Comparison of ENCODE assay signal across 21 cellular contexts in the genomic region with DNA sequence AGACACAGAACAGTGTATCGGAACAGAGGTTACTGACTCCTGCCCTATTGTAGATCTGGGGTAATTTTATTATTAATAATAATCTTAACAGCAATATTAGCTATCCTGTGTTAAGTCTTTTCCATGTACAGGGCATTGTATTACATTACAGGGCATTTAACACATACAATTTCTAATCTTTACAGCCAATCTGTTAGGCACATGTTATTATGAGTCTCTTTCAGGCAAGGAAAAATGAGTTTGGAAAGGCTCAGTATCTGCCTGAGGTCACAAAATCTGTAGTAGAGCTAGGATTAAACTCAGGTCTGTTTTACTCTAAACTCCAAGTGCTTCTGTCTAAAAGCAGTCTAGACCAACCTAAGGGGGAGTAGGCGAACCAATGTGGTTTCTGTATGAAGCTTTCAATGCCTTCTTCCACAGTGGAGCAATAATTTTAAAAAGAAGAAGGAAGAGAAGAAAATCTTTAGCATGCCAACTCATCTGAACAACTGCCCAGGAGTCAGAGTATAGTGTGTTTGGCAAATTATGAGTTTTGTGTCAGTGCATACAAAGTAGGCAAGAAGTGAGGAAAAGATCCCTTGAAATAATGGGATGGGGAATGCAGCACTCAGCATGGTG.
DNase-seq lines count a peak whose midpoint lies in the region; ATAC-seq and TF ChIP-seq lines count a peak whose summit lies in the region.
"Had no signal": no experiment of that assay in that cellular context is flagged by ENCODE, and none has a peak within 500 bp of the region (broad histone marks: within the 10 kb centered on the region; RNA-seq: fewer than 3 reads in every experiment).

No MANE protein-coding gene starts in this region.

- ATAC-seq in lower lobe of right lung = peak in 1 of 2 donors; percentile 25
- no peak for ATAC-seq in GM21515 (IDR thresholded peaks at IDR 0.05; ENCODE audit: unreplicated experiment)
- ATAC-seq in HG03571 (IDR thresholded peaks at IDR 0.05; ENCODE audit: unreplicated experiment) = no peak
- ATAC-seq in stimulated activated naive CD8-positive, alpha-beta T cell treated with anti-CD3 and anti-CD28 coated beads, Interleukin-15, Interleukin-2, amounts not matched to agents 100 U/mL and 50 U/mL, for 24 hours = no peak
- ATAC-seq: gastrocnemius medialis, sciatic nerve, WTC11 had no signal

- TF ChIP-seq CTCF in CD14-positive monocyte (IDR thresholded peaks at IDR 0.05) = no peak
- no peak for TF ChIP-seq CTCF in lower lobe of right lung (IDR thresholded peaks at IDR 0.05)

- no peaks in the 10 kb centered on the region for H3K27me3 Mint-ChIP-seq in CD14-positive monocyte (ENCODE audit: low read depth in 3 of 3)
- no peaks in the 10 kb centered on the region for H3K27me3 Mint-ChIP-seq in IgD-negative memory B cell
- H3K27me3 Mint-ChIP-seq: activated CD4-positive, alpha-beta memory T cell treated with anti-CD3 and anti-CD28 coated beads for 36 hours had no signal

- H3K4me1 Mint-ChIP-seq in CD14-positive monocyte (peaks cover 87% of the 10 kb centered on the region), IgD-negative memory B cell (peaks cover 23 to 38% (median 24%) of the 10 kb centered on the region in 3 donors)

- no peaks in the 10 kb centered on the region for H3K36me3 ChIP-seq in lower lobe of right lung
- H3K36me3 ChIP-seq: ascending aorta, gastrocnemius medialis had no signal

- DNase-seq in CD14-positive monocyte (ENCODE audit: low spot score) = no peak
- peak; percentile 42 for DNase-seq in SIG-M5 treated with dmso at 0.1 percent for 504 hours (lab: John Stamatoyannopoulos, UW; ENCODE audit: unreplicated experiment)
- no peak for DNase-seq in lower lobe of right lung
- no peak for DNase-seq in GM19240 (ENCODE audit: insufficient read length, low spot score)
- DNase-seq in stimulated activated naive CD8-positive, alpha-beta T cell treated with anti-CD3 and anti-CD28 coated beads, Interleukin-15, Interleukin-2, amounts not matched to agents 100 U/mL and 50 U/mL, for 24 hours = no peak
- DNase-seq: activated CD4-positive, alpha-beta memory T cell treated with anti-CD3 and anti-CD28 coated beads for 36 hours; activated naive CD4-positive, alpha-beta T cell treated with anti-CD3 and anti-CD28 coated beads, Interleukin-2, amount 50 U/mL, for 16 hours; activated T-cell treated with anti-CD3 and anti-CD28 coated beads, Interleukin-2, amount 50 U/mL, for 1 hour; gastrocnemius medialis; kidney; mammary epithelial cell; NCI-H1417 treated with DMSO at 0.1 percent for 48 hours; NCI-H524 treated with DMSO at 0.1 percent for 48 hours; SHP77 treated with DMSO at 0.1 percent for 48 hours had no signal

- H3K36me3 Mint-ChIP-seq in CD14-positive monocyte (peaks cover 25 to 45% of the 10 kb centered on the region in 2 donors), IgD-negative memory B cell (peaks cover 15% of the 10 kb centered on the region)

- intact Hi-C loops in CD14-positive monocyte (cut with micrococcal nuclease) = loop anchor here (2.0 to 10.0 kb wide), 2 partner anchors 39 to 305 kb away; a partner anchor contains a TSS
- intact Hi-C loops in lower lobe of right lung (cut with DNase I) = no loop called here

- H3K9me3 ChIP-seq in lower lobe of right lung = no peaks in the 10 kb centered on the region
- H3K9me3 ChIP-seq: ascending aorta, gastrocnemius medialis had no signal

- H3K27me3 ChIP-seq in lower lobe of right lung (ENCODE audit: low read depth) = no peaks in the 10 kb centered on the region
- H3K27me3 ChIP-seq: ascending aorta, gastrocnemius medialis had no signal

- peaks cover 0 to 5% (median 4%) of the 10 kb centered on the region in 7 donors for H3K9me3 Mint-ChIP-seq in CD14-positive monocyte
- H3K9me3 Mint-ChIP-seq in IgD-negative memory B cell = no peaks in the 10 kb centered on the region
- H3K9me3 Mint-ChIP-seq: T-helper 2 cell treated with Interferon-gamma antibody and Interleukin-4, amounts not matched to agents 5 μg/mL and 100 μg/mL, for 36 hours had no signal

- H3K4me1 ChIP-seq in lower lobe of right lung = peaks cover 36% of the 10 kb centered on the region
- H3K4me1 ChIP-seq: gastrocnemius medialis had no signal

- peak overlapping the region; percentile 95 to 100 (median 98) for H3K27ac Mint-ChIP-seq in CD14-positive monocyte
- peak overlapping the region in 2 of 3 donors; percentile 53 to 70 for H3K27ac Mint-ChIP-seq in IgD-negative memory B cell
- H3K27ac Mint-ChIP-seq: T-helper 2 cell treated with Interferon-gamma antibody and Interleukin-4, amounts not matched to agents 5 μg/mL and 100 μg/mL, for 36 hours; WTC11 had no signal

- H3K4me3 ChIP-seq in lower lobe of right lung = no peak overlapping the region
- H3K4me3 ChIP-seq: ascending aorta, gastrocnemius medialis had no signal

- H3K4me3 Mint-ChIP-seq in CD14-positive monocyte (peak overlapping the region in 1 of 2 donors; percentile 75), IgD-negative memory B cell (no peak overlapping the region)
- H3K4me3 Mint-ChIP-seq: activated CD4-positive, alpha-beta memory T cell treated with anti-CD3 and anti-CD28 coated beads for 36 hours; T-helper 2 cell treated with Interferon-gamma antibody and Interleukin-4, amounts not matched to agents 5 μg/mL and 100 μg/mL, for 36 hours; WTC11 had no signal

- peak overlapping the region; percentile 24 for H3K27ac ChIP-seq in lower lobe of right lung
- H3K27ac ChIP-seq: ascending aorta, gastrocnemius medialis had no signal
